ENCODE assay signal across 22 cellular contexts in the genomic region with DNA sequence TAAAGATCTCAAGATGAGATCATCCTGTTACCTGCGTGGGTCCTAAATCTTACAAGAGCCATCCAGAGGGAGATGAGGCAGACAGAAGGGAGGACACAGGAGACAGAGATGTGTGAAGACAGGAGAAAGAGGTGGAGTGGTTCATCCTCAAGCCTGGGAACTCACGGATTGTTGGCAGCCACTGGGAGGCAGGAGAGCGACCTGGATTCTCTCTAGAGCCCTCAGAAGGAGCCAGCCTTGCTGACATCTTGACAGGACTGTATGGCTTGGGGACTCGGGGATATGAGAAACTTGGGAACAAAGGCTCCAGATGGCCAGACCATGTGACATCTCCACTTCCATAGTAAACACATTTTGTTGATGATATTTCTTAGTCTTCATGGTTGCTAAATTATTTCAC. TPM values are rescaled to one million over a fixed set of nuclear protein-coding genes. Genes with fewer than 3 reads are reported as not detected.
"Had no signal": no experiment of that assay in that cellular context is flagged by ENCODE, and none has a peak within 500 bp of the region (broad histone marks: within the 10 kb centered on the region; RNA-seq: fewer than 3 reads in every experiment).

No MANE protein-coding gene starts in this region.

- H3K27ac Mint-ChIP-seq: activated naive CD4-positive, alpha-beta T cell treated with anti-CD3 and anti-CD28 coated beads, Interleukin-2, amount 50 U/mL, for 24 hours; mesothelial cell of epicardium; nephron; stimulated activated memory B cell treated with anti-CD40 and anti-IgM and Interleukin-4, amounts not matched to agents 10 μg/mL and 1 μg/mL and 100 μg/mL, for 72 hours; T-helper 17 cell had no signal

- H3K4me3 Mint-ChIP-seq: activated naive CD4-positive, alpha-beta T cell treated with anti-CD3 and anti-CD28 coated beads, Interleukin-2, amount 50 U/mL, for 24 hours; central memory CD8-positive, alpha-beta T cell; mesothelial cell of epicardium; nephron; stimulated activated memory B cell treated with anti-CD40 and anti-IgM and Interleukin-4, amounts not matched to agents 10 μg/mL and 1 μg/mL and 100 μg/mL, for 72 hours; T-helper 17 cell had no signal

- H3K4me1 Mint-ChIP-seq: activated naive CD4-positive, alpha-beta T cell treated with anti-CD3 and anti-CD28 coated beads, Interleukin-2, amount 50 U/mL, for 24 hours; central memory CD8-positive, alpha-beta T cell; mesothelial cell of epicardium; nephron; stimulated activated memory B cell treated with anti-CD40 and anti-IgM and Interleukin-4, amounts not matched to agents 10 μg/mL and 1 μg/mL and 100 μg/mL, for 72 hours; T-helper 17 cell had no signal

- DNase-seq: activated CD4-positive, alpha-beta T cell treated with anti-CD3 and anti-CD28 coated beads, Interleukin-2, amount 50 U/mL, for 4 hours; activated gamma-delta T cell; erythroblast; left colon; lower lobe of right lung; occipital lobe; retina; spleen; stimulated activated CD4-positive, alpha-beta T cell treated with anti-CD3 and anti-CD28 coated beads, Interleukin-4, amount 100 ng/mL, for 4 hours; T-helper 17 cell; thyroid gland; WERI-Rb-1 had no signal

- H3K4me1 ChIP-seq: ascending aorta, lower lobe of right lung, spleen, thyroid gland had no signal

- H3K36me3 Mint-ChIP-seq: activated naive CD4-positive, alpha-beta T cell treated with anti-CD3 and anti-CD28 coated beads, Interleukin-2, amount 50 U/mL, for 24 hours; mesothelial cell of epicardium; stimulated activated memory B cell treated with anti-CD40 and anti-IgM and Interleukin-4, amounts not matched to agents 10 μg/mL and 1 μg/mL and 100 μg/mL, for 72 hours had no signal

- H3K27me3 Mint-ChIP-seq: activated naive CD4-positive, alpha-beta T cell treated with anti-CD3 and anti-CD28 coated beads, Interleukin-2, amount 50 U/mL, for 24 hours; central memory CD8-positive, alpha-beta T cell; T-helper 17 cell had no signal

- H3K27me3 ChIP-seq: ascending aorta, spleen, thyroid gland had no signal

- H3K9me3 ChIP-seq: ascending aorta, lower lobe of right lung, thyroid gland had no signal

- H3K4me3 ChIP-seq: ascending aorta, coronary artery, lower lobe of right lung, spleen, thyroid gland had no signal

- H3K36me3 ChIP-seq: ascending aorta, lower lobe of right lung, spleen, thyroid gland, WERI-Rb-1 had no signal

- H3K27ac ChIP-seq: ascending aorta, coronary artery, lower lobe of right lung, spleen, thyroid gland, WERI-Rb-1 had no signal

- H3K9me3 Mint-ChIP-seq: activated naive CD4-positive, alpha-beta T cell treated with anti-CD3 and anti-CD28 coated beads, Interleukin-2, amount 50 U/mL, for 24 hours; central memory CD8-positive, alpha-beta T cell; stimulated activated memory B cell treated with anti-CD40 and anti-IgM and Interleukin-4, amounts not matched to agents 10 μg/mL and 1 μg/mL and 100 μg/mL, for 72 hours had no signal

RNA-seq across cellular contexts. Expression of a gene that starts 57.7 kb away (rescaled TPM):
- total RNA-seq: activated CD8-positive, alpha-beta memory T cell treated with anti-CD3 and anti-CD28 coated beads for 36 hours; ascending aorta; left colon; lower lobe of right lung; mesothelial cell of epicardium; occipital lobe; posterior vena cava; spleen; T-helper 17 cell; thyroid gland had no signal
- polyA plus RNA-seq: adipose tissue, spleen had no signal
